In genomic region chr1:9262096-9262495, GRCh38 we compare ENCODE assay signal across 23 cellular contexts. TPM values are rescaled to one million over a fixed set of nuclear protein-coding genes. Genes with fewer than 3 reads are reported as not detected.
A peak's percentile ranks its signal among the peaks of the same experiment; 100 is the strongest.
DNase-seq lines count a peak whose midpoint lies in the region; ATAC-seq and TF ChIP-seq lines count a peak whose summit lies in the region.
"Had no signal": no experiment of that assay in that cellular context is flagged by ENCODE, and none has a peak within 500 bp of the region (broad histone marks: within the 10 kb centered on the region; RNA-seq: fewer than 3 reads in every experiment).

No MANE protein-coding gene starts in this region.

- H3K4me3 Mint-ChIP-seq in central memory CD8-positive, alpha-beta T cell, result no peak overlapping the region
- no peak overlapping the region for H3K4me3 Mint-ChIP-seq in HFFc6
- H3K4me3 Mint-ChIP-seq: CD14-positive monocyte; CD4-positive, alpha-beta T cell; CD8-positive, alpha-beta memory T cell; GM23338 had no signal

- intact Hi-C loops in upper lobe of right lung (cut with DNase I), result no loop called here

- peaks cover 39% of the 10 kb centered on the region for H3K4me1 Mint-ChIP-seq in central memory CD8-positive, alpha-beta T cell
- H3K4me1 Mint-ChIP-seq in HFFc6 (ENCODE audit: low read depth), result peaks cover 10% of the 10 kb centered on the region

- H3K36me3 ChIP-seq in osteoblast (ENCODE audit: insufficient read depth, low read length), result peaks cover 7% of the 10 kb centered on the region
- H3K36me3 ChIP-seq in upper lobe of right lung, result peaks cover 41% of the 10 kb centered on the region
- H3K36me3 ChIP-seq: BE2C had no signal

- H2AFZ ChIP-seq in osteoblast (ENCODE audit: low read length), result no peak overlapping the region
- H2AFZ ChIP-seq: GM23338 had no signal

- no peak overlapping the region for H3K4me3 ChIP-seq in osteoblast (ENCODE audit: insufficient read depth, low read length)
- H3K4me3 ChIP-seq in upper lobe of right lung, result no peak overlapping the region
- H3K4me3 ChIP-seq: A549; BLaER1 treated with 17β-estradiol and CSF1 and Interleukin-3, amounts not matched to agents 10 nM and 100 nM; GM12878; GM23338 had no signal

- H3K9me3 ChIP-seq in osteoblast (ENCODE audit: low read depth, low read length), result no peaks in the 10 kb centered on the region
- no peaks in the 10 kb centered on the region for H3K9me3 ChIP-seq in upper lobe of right lung
- H3K9me3 ChIP-seq: BE2C had no signal

- H3K4me1 ChIP-seq in osteoblast (ENCODE audit: insufficient read depth, low read length) (no peaks in the 10 kb centered on the region), upper lobe of right lung (no peaks in the 10 kb centered on the region)
- H3K4me1 ChIP-seq: A549, BE2C had no signal

- peak overlapping the region; percentile 76 for H3K27ac Mint-ChIP-seq in central memory CD8-positive, alpha-beta T cell (ENCODE audit: low read depth)
- H3K27ac Mint-ChIP-seq in HFFc6, result no peak overlapping the region
- H3K27ac Mint-ChIP-seq: CD4-positive, alpha-beta T cell; GM23338 had no signal

- H3K27me3 ChIP-seq in osteoblast (ENCODE audit: insufficient read depth, low read length), result no peaks in the 10 kb centered on the region
- no peaks in the 10 kb centered on the region for H3K27me3 ChIP-seq in upper lobe of right lung
- H3K27me3 ChIP-seq: BE2C; BLaER1 treated with 17β-estradiol and CSF1 and Interleukin-3, amounts not matched to agents 10 nM and 100 nM had no signal

- peaks cover 21% of the 10 kb centered on the region for H4K20me1 ChIP-seq in osteoblast (ENCODE audit: insufficient read depth, low read length)

- H3K27ac ChIP-seq in osteoblast (ENCODE audit: low read depth, low read length) (no peak overlapping the region), upper lobe of right lung (no peak overlapping the region)
- H3K27ac ChIP-seq: A549; BLaER1 treated with 17β-estradiol and CSF1 and Interleukin-3, amounts not matched to agents 10 nM and 100 nM had no signal

- H3K9me3 Mint-ChIP-seq in central memory CD8-positive, alpha-beta T cell, result no peaks in the 10 kb centered on the region
- H3K9me3 Mint-ChIP-seq in HFFc6, result peaks cover 37% of the 10 kb centered on the region
- H3K9me3 Mint-ChIP-seq: CD4-positive, alpha-beta T cell had no signal

- no peak overlapping the region for H3K4me2 ChIP-seq in osteoblast (ENCODE audit: insufficient read depth, low read length)
- H3K4me2 ChIP-seq: A549; BLaER1 treated with 17β-estradiol and CSF1 and Interleukin-3, amounts not matched to agents 10 nM and 100 nM; GM23338 had no signal

- H3K27me3 Mint-ChIP-seq in central memory CD8-positive, alpha-beta T cell, result no peaks in the 10 kb centered on the region
- H3K27me3 Mint-ChIP-seq in HFFc6 (ENCODE audit: insufficient read depth), result no peaks in the 10 kb centered on the region; the same call in 1 of the 2 replicates
- H3K27me3 Mint-ChIP-seq: CD4-positive, alpha-beta T cell; CD8-positive, alpha-beta memory T cell had no signal

- ATAC-seq in central memory CD8-positive, alpha-beta T cell (replicated peaks; ENCODE audit: extremely low read depth, poor library complexity, severe bottlenecking), result no peak
- ATAC-seq in left lobe of liver, result no peak
- ATAC-seq in upper lobe of right lung, result no peak
- ATAC-seq in HG03025 (IDR thresholded peaks at IDR 0.05; ENCODE audit: low FRiP score, unreplicated experiment), result no peak
- ATAC-seq: A549, GM12878, GM23338 had no signal

- H3K36me3 Mint-ChIP-seq in central memory CD8-positive, alpha-beta T cell (ENCODE audit: insufficient read depth), result peaks cover 12% of the 10 kb centered on the region
- peaks cover 39% of the 10 kb centered on the region for H3K36me3 Mint-ChIP-seq in HFFc6 (ENCODE audit: low read depth)

- H3K79me2 ChIP-seq in osteoblast (ENCODE audit: insufficient read depth, low read length), result peaks cover 51% of the 10 kb centered on the region

- DNase-seq in central memory CD8-positive, alpha-beta T cell (ENCODE audit: low spot score in 2 of 2), result no peak
- peak; percentile 43 for DNase-seq in left lobe of liver (ENCODE audit: low spot score)
- peak; percentile 52 for DNase-seq in osteoblast (ENCODE audit: insufficient read length, low spot score, missing footprints)
- peak; percentile 61 for DNase-seq in upper lobe of right lung
- no peak for DNase-seq in HFFc6
- no peak for DNase-seq in OCI-M1 (lab: John Stamatoyannopoulos, UW)
- DNase-seq: 8988T; ACHN; AML-193; BE2C; CD4-positive, alpha-beta T cell; CD8-positive, alpha-beta memory T cell; DMS 273 treated with DMSO at 0.1 percent for 48 hours; DMS79; EL; GDM1; HCEC 1CT had no signal

- TF ChIP-seq CTCF in osteoblast (IDR thresholded peaks at IDR 0.05; ENCODE audit: extremely low read depth, low read depth, low read length), result no peak
- no peak for TF ChIP-seq CTCF in upper lobe of right lung (IDR thresholded peaks at IDR 0.05)
- TF ChIP-seq CTCF in HFFc6 (IDR thresholded peaks at IDR 0.05), result no peak

RNA-seq across cellular contexts. Expression of gene H6PD, which starts 27.5 kb away (rescaled TPM):
- total RNA-seq in left lobe of liver (116 TPM), osteoblast (45.1 and 51.4 TPM in 2 replicates), upper lobe of right lung (43.7 TPM)
- total RNA-seq in HFFc6 (2021; fragmentation: NEBNext Ultra II Directional; extraction: Animal tissue kit (Norgen Biotek cat#: 25700)), result 10 to 100 TPM; 14.6 to 19.6 (median 16.1) TPM

RNA-seq across cellular contexts. Expression of gene SPSB1, which starts 30.6 kb away (rescaled TPM):
- total RNA-seq in left lobe of liver, result 6.2 TPM
- 14.7 and 23.2 TPM in 2 replicates for total RNA-seq in osteoblast
- 29.0 TPM for total RNA-seq in upper lobe of right lung
- total RNA-seq in HFFc6 (2021; fragmentation: NEBNext Ultra II Directional; extraction: Animal tissue kit (Norgen Biotek cat#: 25700)), result 10 to 100 TPM in 1 of 6 experiments, 1 to 10 TPM in 5; 5.9 to 10.4 (median 8.6) TPM

Comparison
In these comparisons a context has a peak if more than half of its experiments do, and no peak if none do; other contexts are left out.
1. DNase-seq: peak in left lobe of liver (single experiment), osteoblast (single experiment) and upper lobe of right lung (single experiment); none in central memory CD8-positive, alpha-beta T cell (0 of 2), HFFc6 (single experiment) and OCI-M1 (single experiment).